15 cellular contexts compared by ENCODE assay signal in the genomic region with DNA sequence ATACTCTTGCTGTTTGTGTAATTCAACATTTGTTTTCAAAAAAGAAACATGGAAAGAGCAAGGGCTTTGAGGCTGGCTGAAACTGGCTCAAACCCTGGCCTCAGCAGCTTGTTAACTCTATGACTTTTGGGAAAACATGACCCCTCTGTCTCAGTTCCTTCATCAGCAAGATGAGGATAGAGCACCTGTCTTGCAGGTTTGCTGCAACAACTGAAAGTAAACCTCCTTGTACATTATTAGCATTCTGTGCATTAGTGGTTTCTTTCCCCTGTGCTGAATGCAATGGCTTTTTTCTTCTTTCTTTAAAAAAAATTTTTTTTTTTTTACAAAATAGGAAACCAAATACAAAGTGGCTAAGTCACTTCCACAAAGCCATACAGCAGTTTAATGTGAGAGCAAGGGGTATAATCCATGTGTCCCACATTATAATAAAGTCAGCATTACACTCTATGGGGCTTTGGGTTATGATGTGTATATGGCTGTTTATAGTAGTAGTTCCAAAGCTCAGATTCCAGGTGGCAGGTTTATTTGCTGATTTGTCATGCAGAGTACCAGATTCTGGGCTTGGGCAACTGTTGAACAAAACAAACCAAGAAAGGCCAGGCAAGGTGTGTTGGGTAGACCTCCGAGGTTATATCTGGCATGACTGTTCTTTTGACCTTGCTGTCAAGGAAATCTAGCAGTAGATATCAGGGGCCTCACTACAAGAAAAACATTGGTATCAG.
"Had no signal": no experiment of that assay in that cellular context is flagged by ENCODE, and none has a peak within 500 bp of the region (broad histone marks: within the 10 kb centered on the region; RNA-seq: fewer than 3 reads in every experiment).

No MANE protein-coding gene starts in this region.

- H3K27me3 ChIP-seq: right lobe of liver, spleen had no signal

- H3K4me3 Mint-ChIP-seq: activated naive CD4-positive, alpha-beta T cell treated with anti-CD3 and anti-CD28 coated beads, Interleukin-2, amount 10 ng/mL, durations not matched to agents 7 days and 5 days; activated T-helper 17 cell treated with anti-CD3 and anti-CD28 coated beads, Interleukin-2, amount 50 U/mL, for 72 hours; nephron progenitor cell; stimulated activated memory B cell treated with anti-CD40 and anti-IgM and Interleukin-4, amounts not matched to agents 10 μg/mL and 1 μg/mL and 100 μg/mL, for 72 hours; WTC11 had no signal

- H3K4me1 ChIP-seq: psoas muscle had no signal

- H3K36me3 ChIP-seq: right lobe of liver, spleen had no signal

- H3K9me3 Mint-ChIP-seq: activated naive CD4-positive, alpha-beta T cell treated with anti-CD3 and anti-CD28 coated beads, Interleukin-2, amount 10 ng/mL, durations not matched to agents 7 days and 5 days; activated T-helper 17 cell treated with anti-CD3 and anti-CD28 coated beads, Interleukin-2, amount 50 U/mL, for 72 hours; nephron progenitor cell; stimulated activated memory B cell treated with anti-CD40 and anti-IgM and Interleukin-4, amounts not matched to agents 10 μg/mL and 1 μg/mL and 100 μg/mL, for 72 hours; WTC11 had no signal

- ATAC-seq: psoas muscle; right lobe of liver; stimulated activated memory B cell treated with anti-CD40 and anti-IgM and Interleukin-4, amounts not matched to agents 10 μg/mL and 1 μg/mL and 100 μg/mL, for 72 hours; WTC11 had no signal

- DNase-seq: activated CD4-positive, alpha-beta T cell treated with anti-CD3 and anti-CD28 coated beads for 48 hours; activated naive CD4-positive, alpha-beta T cell treated with anti-CD3 and anti-CD28 coated beads, Interleukin-2, amount 10 ng/mL, durations not matched to agents 7 days and 5 days; activated T-cell treated with anti-CD3 and anti-CD28 coated beads for 4 hours; caudate nucleus; effector memory CD4-positive, alpha-beta T cell; hippocampal formation; nephron progenitor cell; psoas muscle; right lobe of liver; spleen; stimulated activated CD4-positive, alpha-beta T cell treated with anti-CD3 and anti-CD28 coated beads, Interleukin-1b, Interleukin-23, amount 100 ng/mL, for 48 hours; substantia nigra had no signal

- H3K9me3 ChIP-seq: psoas muscle, right lobe of liver, spleen had no signal

- H3K27ac Mint-ChIP-seq: activated naive CD4-positive, alpha-beta T cell treated with anti-CD3 and anti-CD28 coated beads, Interleukin-2, amount 10 ng/mL, durations not matched to agents 7 days and 5 days; activated T-helper 17 cell treated with anti-CD3 and anti-CD28 coated beads, Interleukin-2, amount 50 U/mL, for 72 hours; nephron progenitor cell; stimulated activated memory B cell treated with anti-CD40 and anti-IgM and Interleukin-4, amounts not matched to agents 10 μg/mL and 1 μg/mL and 100 μg/mL, for 72 hours; WTC11 had no signal

- H3K27ac ChIP-seq: psoas muscle, right lobe of liver, spleen had no signal

- H3K4me1 Mint-ChIP-seq: activated T-helper 17 cell treated with anti-CD3 and anti-CD28 coated beads, Interleukin-2, amount 50 U/mL, for 72 hours; nephron progenitor cell had no signal

- H3K4me3 ChIP-seq: psoas muscle, right lobe of liver, spleen had no signal

- H3K27me3 Mint-ChIP-seq: activated naive CD4-positive, alpha-beta T cell treated with anti-CD3 and anti-CD28 coated beads, Interleukin-2, amount 10 ng/mL, durations not matched to agents 7 days and 5 days; stimulated activated memory B cell treated with anti-CD40 and anti-IgM and Interleukin-4, amounts not matched to agents 10 μg/mL and 1 μg/mL and 100 μg/mL, for 72 hours had no signal

- H3K36me3 Mint-ChIP-seq: activated naive CD4-positive, alpha-beta T cell treated with anti-CD3 and anti-CD28 coated beads, Interleukin-2, amount 10 ng/mL, durations not matched to agents 7 days and 5 days; stimulated activated memory B cell treated with anti-CD40 and anti-IgM and Interleukin-4, amounts not matched to agents 10 μg/mL and 1 μg/mL and 100 μg/mL, for 72 hours; WTC11 had no signal
